In the genomic region with DNA sequence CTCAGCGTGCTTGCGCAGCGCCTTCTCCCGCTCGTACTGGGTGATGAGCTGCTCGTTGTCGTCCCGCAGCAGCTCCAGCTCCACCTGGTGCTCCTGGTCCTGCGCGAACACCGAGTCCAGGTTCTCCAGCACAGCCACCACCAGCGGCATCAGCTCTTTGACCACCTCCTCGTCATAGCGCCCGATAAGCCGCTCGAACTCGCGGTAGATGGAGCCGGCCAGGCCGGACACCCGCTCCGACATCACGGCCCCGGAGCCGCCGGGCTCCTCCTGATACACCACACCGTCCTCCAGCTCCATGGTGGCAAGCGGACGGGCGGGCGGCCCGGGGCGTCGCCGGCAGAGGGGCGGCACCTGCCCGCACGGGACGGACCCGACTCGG, we compare ENCODE assay signal across 1 cellular context.
TF ChIP-seq lines count a peak whose summit lies in the region.

No MANE protein-coding gene starts in this region.

TF ChIP-seq in HepG2, 621 proteins besides CTCF, POLR2A, EP300 and RAD21 (continued from another document and continues in another):
- TF ChIP-seq, protein P1, sequence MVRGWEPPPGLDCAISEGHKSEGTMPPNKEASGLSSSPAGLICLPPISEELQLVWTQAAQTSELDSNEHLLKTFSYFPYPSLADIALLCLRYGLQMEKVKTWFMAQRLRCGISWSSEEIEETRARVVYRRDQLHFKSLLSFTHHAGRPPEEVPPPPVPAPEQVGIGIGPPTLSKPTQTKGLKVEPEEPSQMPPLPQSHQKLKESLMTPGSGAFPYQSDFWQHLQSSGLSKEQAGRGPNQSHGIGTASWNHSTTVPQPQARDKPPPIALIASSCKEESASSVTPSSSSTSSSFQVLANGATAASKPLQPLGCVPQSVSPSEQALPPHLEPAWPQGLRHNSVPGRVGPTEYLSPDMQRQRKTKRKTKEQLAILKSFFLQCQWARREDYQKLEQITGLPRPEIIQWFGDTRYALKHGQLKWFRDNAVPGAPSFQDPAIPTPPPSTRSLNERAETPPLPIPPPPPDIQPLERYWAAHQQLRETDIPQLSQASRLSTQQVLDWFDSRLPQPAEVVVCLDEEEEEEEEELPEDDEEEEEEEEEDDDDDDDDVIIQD (CRISPR knock-in tag; IDR thresholded peaks at IDR 0.05; ENCODE audit: low read depth) = no peak
- no peak for TF ChIP-seq ZNF12 (CRISPR knock-in tag; IDR thresholded peaks at IDR 0.05)
- no peak for TF ChIP-seq SKI (IDR thresholded peaks at IDR 0.05; ENCODE audit: partially characterized antibody)
- TF ChIP-seq SP140L (CRISPR knock-in tag; IDR thresholded peaks at IDR 0.05; ENCODE audit: borderline replicate concordance) = no peak
- TF ChIP-seq ZMYM3 (CRISPR knock-in tag; IDR thresholded peaks at IDR 0.05) = no peak
- TF ChIP-seq ZSCAN30 (CRISPR knock-in tag; IDR thresholded peaks at IDR 0.05) = no peak
- TF ChIP-seq, protein P2, sequence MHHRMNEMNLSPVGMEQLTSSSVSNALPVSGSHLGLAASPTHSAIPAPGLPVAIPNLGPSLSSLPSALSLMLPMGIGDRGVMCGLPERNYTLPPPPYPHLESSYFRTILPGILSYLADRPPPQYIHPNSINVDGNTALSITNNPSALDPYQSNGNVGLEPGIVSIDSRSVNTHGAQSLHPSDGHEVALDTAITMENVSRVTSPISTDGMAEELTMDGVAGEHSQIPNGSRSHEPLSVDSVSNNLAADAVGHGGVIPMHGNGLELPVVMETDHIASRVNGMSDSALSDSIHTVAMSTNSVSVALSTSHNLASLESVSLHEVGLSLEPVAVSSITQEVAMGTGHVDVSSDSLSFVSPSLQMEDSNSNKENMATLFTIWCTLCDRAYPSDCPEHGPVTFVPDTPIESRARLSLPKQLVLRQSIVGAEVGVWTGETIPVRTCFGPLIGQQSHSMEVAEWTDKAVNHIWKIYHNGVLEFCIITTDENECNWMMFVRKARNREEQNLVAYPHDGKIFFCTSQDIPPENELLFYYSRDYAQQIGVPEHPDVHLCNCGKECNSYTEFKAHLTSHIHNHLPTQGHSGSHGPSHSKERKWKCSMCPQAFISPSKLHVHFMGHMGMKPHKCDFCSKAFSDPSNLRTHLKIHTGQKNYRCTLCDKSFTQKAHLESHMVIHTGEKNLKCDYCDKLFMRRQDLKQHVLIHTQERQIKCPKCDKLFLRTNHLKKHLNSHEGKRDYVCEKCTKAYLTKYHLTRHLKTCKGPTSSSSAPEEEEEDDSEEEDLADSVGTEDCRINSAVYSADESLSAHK (CRISPR knock-in tag; IDR thresholded peaks at IDR 0.05; ENCODE audit: borderline replicate concordance) = no peak
- TF ChIP-seq BCL6 (CRISPR knock-in tag; IDR thresholded peaks at IDR 0.05) = peak; percentile 15
- TF ChIP-seq, protein P3, sequence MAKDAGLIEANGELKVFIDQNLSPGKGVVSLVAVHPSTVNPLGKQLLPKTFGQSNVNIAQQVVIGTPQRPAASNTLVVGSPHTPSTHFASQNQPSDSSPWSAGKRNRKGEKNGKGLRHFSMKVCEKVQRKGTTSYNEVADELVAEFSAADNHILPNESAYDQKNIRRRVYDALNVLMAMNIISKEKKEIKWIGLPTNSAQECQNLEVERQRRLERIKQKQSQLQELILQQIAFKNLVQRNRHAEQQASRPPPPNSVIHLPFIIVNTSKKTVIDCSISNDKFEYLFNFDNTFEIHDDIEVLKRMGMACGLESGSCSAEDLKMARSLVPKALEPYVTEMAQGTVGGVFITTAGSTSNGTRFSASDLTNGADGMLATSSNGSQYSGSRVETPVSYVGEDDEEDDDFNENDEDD (CRISPR knock-in tag; IDR thresholded peaks at IDR 0.05; ENCODE audit: borderline replicate concordance) = peak; percentile 35; the same call in 1 of the 2 replicates
- no peak for TF ChIP-seq ZNF549 (CRISPR knock-in tag; IDR thresholded peaks at IDR 0.05)
- TF ChIP-seq, protein P4, sequence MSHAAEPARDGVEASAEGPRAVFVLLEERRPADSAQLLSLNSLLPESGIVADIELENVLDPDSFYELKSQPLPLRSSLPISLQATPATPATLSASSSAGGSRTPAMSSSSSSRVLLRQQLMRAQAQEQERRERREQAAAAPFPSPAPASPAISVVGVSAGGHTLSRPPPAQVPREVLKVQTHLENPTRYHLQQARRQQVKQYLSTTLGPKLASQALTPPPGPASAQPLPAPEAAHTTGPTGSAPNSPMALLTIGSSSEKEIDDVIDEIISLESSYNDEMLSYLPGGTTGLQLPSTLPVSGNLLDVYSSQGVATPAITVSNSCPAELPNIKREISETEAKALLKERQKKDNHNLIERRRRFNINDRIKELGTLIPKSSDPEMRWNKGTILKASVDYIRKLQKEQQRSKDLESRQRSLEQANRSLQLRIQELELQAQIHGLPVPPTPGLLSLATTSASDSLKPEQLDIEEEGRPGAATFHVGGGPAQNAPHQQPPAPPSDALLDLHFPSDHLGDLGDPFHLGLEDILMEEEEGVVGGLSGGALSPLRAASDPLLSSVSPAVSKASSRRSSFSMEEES (CRISPR knock-in tag; IDR thresholded peaks at IDR 0.05) = peak; percentile 7; the same call in 1 of the 2 replicates
- TF ChIP-seq ZC3H13 (CRISPR knock-in tag; IDR thresholded peaks at IDR 0.05) = peak; percentile 47; the same call in 1 of the 2 replicates
- TF ChIP-seq, protein P5, sequence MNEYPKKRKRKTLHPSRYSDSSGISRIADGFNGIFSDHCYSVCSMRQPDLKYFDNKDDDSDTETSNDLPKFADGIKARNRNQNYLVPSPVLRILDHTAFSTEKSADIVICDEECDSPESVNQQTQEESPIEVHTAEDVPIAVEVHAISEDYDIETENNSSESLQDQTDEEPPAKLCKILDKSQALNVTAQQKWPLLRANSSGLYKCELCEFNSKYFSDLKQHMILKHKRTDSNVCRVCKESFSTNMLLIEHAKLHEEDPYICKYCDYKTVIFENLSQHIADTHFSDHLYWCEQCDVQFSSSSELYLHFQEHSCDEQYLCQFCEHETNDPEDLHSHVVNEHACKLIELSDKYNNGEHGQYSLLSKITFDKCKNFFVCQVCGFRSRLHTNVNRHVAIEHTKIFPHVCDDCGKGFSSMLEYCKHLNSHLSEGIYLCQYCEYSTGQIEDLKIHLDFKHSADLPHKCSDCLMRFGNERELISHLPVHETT (CRISPR knock-in tag; conservative IDR thresholded peaks at IDR 0.05) = 0 out of 2 replicates have a peak, but pooled peaks have one; percentile 27
- TF ChIP-seq ZSCAN22 (CRISPR knock-in tag; IDR thresholded peaks at IDR 0.05) = no peak
- TF ChIP-seq ZC3H4 (CRISPR knock-in tag; IDR thresholded peaks at IDR 0.05; ENCODE audit: borderline replicate concordance) = no peak
- TF ChIP-seq, protein P6, sequence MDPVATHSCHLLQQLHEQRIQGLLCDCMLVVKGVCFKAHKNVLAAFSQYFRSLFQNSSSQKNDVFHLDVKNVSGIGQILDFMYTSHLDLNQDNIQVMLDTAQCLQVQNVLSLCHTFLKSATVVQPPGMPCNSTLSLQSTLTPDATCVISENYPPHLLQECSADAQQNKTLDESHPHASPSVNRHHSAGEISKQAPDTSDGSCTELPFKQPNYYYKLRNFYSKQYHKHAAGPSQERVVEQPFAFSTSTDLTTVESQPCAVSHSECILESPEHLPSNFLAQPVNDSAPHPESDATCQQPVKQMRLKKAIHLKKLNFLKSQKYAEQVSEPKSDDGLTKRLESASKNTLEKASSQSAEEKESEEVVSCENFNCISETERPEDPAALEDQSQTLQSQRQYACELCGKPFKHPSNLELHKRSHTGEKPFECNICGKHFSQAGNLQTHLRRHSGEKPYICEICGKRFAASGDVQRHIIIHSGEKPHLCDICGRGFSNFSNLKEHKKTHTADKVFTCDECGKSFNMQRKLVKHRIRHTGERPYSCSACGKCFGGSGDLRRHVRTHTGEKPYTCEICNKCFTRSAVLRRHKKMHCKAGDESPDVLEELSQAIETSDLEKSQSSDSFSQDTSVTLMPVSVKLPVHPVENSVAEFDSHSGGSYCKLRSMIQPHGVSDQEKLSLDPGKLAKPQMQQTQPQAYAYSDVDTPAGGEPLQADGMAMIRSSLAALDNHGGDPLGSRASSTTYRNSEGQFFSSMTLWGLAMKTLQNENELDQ (CRISPR knock-in tag; IDR thresholded peaks at IDR 0.05; ENCODE audit: borderline replicate concordance) = no peak; the same call in 1 of the 2 replicates
- TF ChIP-seq, protein P7, sequence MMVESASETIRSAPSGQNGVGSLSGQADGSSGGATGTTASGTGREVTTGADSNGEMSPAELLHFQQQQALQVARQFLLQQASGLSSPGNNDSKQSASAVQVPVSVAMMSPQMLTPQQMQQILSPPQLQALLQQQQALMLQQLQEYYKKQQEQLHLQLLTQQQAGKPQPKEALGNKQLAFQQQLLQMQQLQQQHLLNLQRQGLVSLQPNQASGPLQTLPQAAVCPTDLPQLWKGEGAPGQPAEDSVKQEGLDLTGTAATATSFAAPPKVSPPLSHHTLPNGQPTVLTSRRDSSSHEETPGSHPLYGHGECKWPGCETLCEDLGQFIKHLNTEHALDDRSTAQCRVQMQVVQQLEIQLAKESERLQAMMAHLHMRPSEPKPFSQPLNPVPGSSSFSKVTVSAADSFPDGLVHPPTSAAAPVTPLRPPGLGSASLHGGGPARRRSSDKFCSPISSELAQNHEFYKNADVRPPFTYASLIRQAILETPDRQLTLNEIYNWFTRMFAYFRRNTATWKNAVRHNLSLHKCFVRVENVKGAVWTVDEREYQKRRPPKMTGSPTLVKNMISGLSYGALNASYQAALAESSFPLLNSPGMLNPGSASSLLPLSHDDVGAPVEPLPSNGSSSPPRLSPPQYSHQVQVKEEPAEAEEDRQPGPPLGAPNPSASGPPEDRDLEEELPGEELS (CRISPR knock-in tag; IDR thresholded peaks at IDR 0.05) = no peak
- TF ChIP-seq CBX5 (CRISPR knock-in tag; IDR thresholded peaks at IDR 0.05; ENCODE audit: borderline replicate concordance) = peak; percentile 49
- TF ChIP-seq, protein P8, sequence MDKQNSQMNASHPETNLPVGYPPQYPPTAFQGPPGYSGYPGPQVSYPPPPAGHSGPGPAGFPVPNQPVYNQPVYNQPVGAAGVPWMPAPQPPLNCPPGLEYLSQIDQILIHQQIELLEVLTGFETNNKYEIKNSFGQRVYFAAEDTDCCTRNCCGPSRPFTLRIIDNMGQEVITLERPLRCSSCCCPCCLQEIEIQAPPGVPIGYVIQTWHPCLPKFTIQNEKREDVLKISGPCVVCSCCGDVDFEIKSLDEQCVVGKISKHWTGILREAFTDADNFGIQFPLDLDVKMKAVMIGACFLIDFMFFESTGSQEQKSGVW (CRISPR knock-in tag; IDR thresholded peaks at IDR 0.05; ENCODE audit: borderline replicate concordance) = no peak
- no peak for TF ChIP-seq ARID2 (CRISPR knock-in tag; IDR thresholded peaks at IDR 0.05; ENCODE audit: borderline replicate concordance)
- TF ChIP-seq, protein P9, sequence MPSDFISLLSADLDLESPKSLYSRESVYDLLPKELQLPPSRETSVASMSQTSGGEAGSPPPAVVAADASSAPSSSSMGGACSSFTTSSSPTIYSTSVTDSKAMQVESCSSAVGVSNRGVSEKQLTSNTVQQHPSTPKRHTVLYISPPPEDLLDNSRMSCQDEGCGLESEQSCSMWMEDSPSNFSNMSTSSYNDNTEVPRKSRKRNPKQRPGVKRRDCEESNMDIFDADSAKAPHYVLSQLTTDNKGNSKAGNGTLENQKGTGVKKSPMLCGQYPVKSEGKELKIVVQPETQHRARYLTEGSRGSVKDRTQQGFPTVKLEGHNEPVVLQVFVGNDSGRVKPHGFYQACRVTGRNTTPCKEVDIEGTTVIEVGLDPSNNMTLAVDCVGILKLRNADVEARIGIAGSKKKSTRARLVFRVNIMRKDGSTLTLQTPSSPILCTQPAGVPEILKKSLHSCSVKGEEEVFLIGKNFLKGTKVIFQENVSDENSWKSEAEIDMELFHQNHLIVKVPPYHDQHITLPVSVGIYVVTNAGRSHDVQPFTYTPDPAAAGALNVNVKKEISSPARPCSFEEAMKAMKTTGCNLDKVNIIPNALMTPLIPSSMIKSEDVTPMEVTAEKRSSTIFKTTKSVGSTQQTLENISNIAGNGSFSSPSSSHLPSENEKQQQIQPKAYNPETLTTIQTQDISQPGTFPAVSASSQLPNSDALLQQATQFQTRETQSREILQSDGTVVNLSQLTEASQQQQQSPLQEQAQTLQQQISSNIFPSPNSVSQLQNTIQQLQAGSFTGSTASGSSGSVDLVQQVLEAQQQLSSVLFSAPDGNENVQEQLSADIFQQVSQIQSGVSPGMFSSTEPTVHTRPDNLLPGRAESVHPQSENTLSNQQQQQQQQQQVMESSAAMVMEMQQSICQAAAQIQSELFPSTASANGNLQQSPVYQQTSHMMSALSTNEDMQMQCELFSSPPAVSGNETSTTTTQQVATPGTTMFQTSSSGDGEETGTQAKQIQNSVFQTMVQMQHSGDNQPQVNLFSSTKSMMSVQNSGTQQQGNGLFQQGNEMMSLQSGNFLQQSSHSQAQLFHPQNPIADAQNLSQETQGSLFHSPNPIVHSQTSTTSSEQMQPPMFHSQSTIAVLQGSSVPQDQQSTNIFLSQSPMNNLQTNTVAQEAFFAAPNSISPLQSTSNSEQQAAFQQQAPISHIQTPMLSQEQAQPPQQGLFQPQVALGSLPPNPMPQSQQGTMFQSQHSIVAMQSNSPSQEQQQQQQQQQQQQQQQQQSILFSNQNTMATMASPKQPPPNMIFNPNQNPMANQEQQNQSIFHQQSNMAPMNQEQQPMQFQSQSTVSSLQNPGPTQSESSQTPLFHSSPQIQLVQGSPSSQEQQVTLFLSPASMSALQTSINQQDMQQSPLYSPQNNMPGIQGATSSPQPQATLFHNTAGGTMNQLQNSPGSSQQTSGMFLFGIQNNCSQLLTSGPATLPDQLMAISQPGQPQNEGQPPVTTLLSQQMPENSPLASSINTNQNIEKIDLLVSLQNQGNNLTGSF (CRISPR knock-in tag; IDR thresholded peaks at IDR 0.05) = no peak
- no peak for TF ChIP-seq ZBTB8A (CRISPR knock-in tag; IDR thresholded peaks at IDR 0.05; ENCODE audit: borderline replicate concordance, low read depth)
- TF ChIP-seq DNMT1 (CRISPR knock-in tag; IDR thresholded peaks at IDR 0.05) = 0 out of 2 replicates have a peak, but pooled peaks have one; percentile 61
- TF ChIP-seq ZMYM4 (CRISPR knock-in tag; IDR thresholded peaks at IDR 0.05) = no peak
- no peak; the same call in 1 of the 2 replicates for TF ChIP-seq ZNF530 (CRISPR knock-in tag; IDR thresholded peaks at IDR 0.05; ENCODE audit: low read depth)
- no peak for TF ChIP-seq TCF12 (IDR thresholded peaks at IDR 0.05)
- no peak for TF ChIP-seq TCF12 (CRISPR knock-in tag; IDR thresholded peaks at IDR 0.05)
- 0 out of 2 replicates have a peak, but pooled peaks have one; percentile 44 for TF ChIP-seq ZIK1 (CRISPR knock-in tag; IDR thresholded peaks at IDR 0.05; ENCODE audit: borderline replicate concordance, low read depth)
- TF ChIP-seq, protein P10, sequence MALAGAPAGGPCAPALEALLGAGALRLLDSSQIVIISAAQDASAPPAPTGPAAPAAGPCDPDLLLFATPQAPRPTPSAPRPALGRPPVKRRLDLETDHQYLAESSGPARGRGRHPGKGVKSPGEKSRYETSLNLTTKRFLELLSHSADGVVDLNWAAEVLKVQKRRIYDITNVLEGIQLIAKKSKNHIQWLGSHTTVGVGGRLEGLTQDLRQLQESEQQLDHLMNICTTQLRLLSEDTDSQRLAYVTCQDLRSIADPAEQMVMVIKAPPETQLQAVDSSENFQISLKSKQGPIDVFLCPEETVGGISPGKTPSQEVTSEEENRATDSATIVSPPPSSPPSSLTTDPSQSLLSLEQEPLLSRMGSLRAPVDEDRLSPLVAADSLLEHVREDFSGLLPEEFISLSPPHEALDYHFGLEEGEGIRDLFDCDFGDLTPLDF (CRISPR knock-in tag; IDR thresholded peaks at IDR 0.05) = no peak
